Comparison of ENCODE assay signal across 2 cellular contexts in the genomic region with DNA sequence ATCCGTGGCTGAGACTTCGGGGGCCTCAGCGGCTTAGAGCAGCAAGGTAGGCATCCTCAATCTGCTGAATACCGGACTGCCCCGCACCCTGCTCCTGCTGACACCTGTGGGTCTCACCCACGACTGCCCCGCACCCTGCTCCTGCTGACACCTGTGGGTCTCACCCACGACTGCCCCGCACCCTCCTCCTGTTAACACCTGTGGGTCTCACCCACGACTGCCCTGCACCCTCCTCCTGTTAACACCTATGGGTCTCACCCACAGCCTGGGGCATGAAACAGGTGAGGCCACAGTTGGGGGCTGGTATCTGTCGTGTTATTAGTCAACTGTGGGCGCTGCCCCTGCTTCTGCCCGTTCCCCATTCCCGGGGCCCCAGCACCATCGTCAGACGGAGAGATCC.
TF ChIP-seq lines count a peak whose summit lies in the region.

No MANE protein-coding gene starts in this region.

TF ChIP-seq in HepG2, 621 proteins besides CTCF, POLR2A, EP300 and RAD21:
- TF ChIP-seq SMC3 (IDR thresholded peaks at IDR 0.05; ENCODE audit: low read length) (no peak), ZNF501 (CRISPR knock-in tag; IDR thresholded peaks at IDR 0.05) (no peak), TAF1 (CRISPR knock-in tag; IDR thresholded peaks at IDR 0.05) (no peak), NCOA2 (CRISPR knock-in tag; IDR thresholded peaks at IDR 0.05) (no peak), ZNF225 (CRISPR knock-in tag; IDR thresholded peaks at IDR 0.05) (0 out of 2 replicates have a peak, but pooled peaks have one; percentile 26), ZBTB21 (CRISPR knock-in tag; IDR thresholded peaks at IDR 0.05) (no peak)

TF ChIP-seq in SK-N-SH treated with all-trans-retinoic acid at 6 μM for 48 hours, 23 proteins besides CTCF, POLR2A, EP300 and RAD21:
- TF ChIP-seq ESRRG (CRISPR knock-in tag; IDR thresholded peaks at IDR 0.05) (no peak), OSR1 (CRISPR knock-in tag; IDR thresholded peaks at IDR 0.05) (no peak), SNAI2 (CRISPR knock-in tag; IDR thresholded peaks at IDR 0.05) (no peak), ZNF8 (CRISPR knock-in tag; IDR thresholded peaks at IDR 0.05) (no peak), PPARA (CRISPR knock-in tag; IDR thresholded peaks at IDR 0.05; ENCODE audit: borderline replicate concordance) (no peak), ZFP3 (CRISPR knock-in tag; IDR thresholded peaks at IDR 0.05) (no peak), ZC3H10 (CRISPR knock-in tag; IDR thresholded peaks at IDR 0.05) (no peak), ZNF565 (CRISPR knock-in tag; conservative IDR thresholded peaks at IDR 0.05; ENCODE audit: low read depth) (no peak), GLIS3 (CRISPR knock-in tag; IDR thresholded peaks at IDR 0.05) (no peak), RARB (CRISPR knock-in tag; IDR thresholded peaks at IDR 0.05) (no peak), ISL1 (CRISPR knock-in tag; IDR thresholded peaks at IDR 0.05) (no peak), TCF4 (CRISPR knock-in tag; IDR thresholded peaks at IDR 0.05; ENCODE audit: borderline replicate concordance) (no peak), CSDC2 (CRISPR knock-in tag; IDR thresholded peaks at IDR 0.05) (no peak), ZNF70 (CRISPR knock-in tag; IDR thresholded peaks at IDR 0.05) (no peak), ARNTL (CRISPR knock-in tag; IDR thresholded peaks at IDR 0.05; ENCODE audit: borderline replicate concordance, low read depth) (no peak)
- TF ChIP-seq, protein P1, sequence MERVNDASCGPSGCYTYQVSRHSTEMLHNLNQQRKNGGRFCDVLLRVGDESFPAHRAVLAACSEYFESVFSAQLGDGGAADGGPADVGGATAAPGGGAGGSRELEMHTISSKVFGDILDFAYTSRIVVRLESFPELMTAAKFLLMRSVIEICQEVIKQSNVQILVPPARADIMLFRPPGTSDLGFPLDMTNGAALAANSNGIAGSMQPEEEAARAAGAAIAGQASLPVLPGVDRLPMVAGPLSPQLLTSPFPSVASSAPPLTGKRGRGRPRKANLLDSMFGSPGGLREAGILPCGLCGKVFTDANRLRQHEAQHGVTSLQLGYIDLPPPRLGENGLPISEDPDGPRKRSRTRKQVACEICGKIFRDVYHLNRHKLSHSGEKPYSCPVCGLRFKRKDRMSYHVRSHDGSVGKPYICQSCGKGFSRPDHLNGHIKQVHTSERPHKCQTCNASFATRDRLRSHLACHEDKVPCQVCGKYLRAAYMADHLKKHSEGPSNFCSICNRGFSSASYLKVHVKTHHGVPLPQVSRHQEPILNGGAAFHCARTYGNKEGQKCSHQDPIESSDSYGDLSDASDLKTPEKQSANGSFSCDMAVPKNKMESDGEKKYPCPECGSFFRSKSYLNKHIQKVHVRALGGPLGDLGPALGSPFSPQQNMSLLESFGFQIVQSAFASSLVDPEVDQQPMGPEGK (CRISPR knock-in tag; IDR thresholded peaks at IDR 0.05; ENCODE audit: borderline replicate concordance), result no peak
- TF ChIP-seq, protein P2, sequence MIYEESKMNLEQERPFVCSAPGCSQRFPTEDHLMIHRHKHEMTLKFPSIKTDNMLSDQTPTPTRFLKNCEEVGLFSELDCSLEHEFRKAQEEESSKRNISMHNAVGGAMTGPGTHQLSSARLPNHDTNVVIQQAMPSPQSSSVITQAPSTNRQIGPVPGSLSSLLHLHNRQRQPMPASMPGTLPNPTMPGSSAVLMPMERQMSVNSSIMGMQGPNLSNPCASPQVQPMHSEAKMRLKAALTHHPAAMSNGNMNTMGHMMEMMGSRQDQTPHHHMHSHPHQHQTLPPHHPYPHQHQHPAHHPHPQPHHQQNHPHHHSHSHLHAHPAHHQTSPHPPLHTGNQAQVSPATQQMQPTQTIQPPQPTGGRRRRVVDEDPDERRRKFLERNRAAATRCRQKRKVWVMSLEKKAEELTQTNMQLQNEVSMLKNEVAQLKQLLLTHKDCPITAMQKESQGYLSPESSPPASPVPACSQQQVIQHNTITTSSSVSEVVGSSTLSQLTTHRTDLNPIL (CRISPR knock-in tag; IDR thresholded peaks at IDR 0.05; ENCODE audit: low read depth), result no peak
- TF ChIP-seq, protein P3, sequence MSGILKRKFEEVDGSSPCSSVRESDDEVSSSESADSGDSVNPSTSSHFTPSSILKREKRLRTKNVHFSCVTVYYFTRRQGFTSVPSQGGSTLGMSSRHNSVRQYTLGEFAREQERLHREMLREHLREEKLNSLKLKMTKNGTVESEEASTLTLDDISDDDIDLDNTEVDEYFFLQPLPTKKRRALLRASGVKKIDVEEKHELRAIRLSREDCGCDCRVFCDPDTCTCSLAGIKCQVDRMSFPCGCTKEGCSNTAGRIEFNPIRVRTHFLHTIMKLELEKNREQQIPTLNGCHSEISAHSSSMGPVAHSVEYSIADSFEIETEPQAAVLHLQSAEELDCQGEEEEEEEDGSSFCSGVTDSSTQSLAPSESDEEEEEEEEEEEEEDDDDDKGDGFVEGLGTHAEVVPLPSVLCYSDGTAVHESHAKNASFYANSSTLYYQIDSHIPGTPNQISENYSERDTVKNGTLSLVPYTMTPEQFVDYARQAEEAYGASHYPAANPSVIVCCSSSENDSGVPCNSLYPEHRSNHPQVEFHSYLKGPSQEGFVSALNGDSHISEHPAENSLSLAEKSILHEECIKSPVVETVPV (CRISPR knock-in tag; IDR thresholded peaks at IDR 0.05), result no peak
- TF ChIP-seq, protein P4, sequence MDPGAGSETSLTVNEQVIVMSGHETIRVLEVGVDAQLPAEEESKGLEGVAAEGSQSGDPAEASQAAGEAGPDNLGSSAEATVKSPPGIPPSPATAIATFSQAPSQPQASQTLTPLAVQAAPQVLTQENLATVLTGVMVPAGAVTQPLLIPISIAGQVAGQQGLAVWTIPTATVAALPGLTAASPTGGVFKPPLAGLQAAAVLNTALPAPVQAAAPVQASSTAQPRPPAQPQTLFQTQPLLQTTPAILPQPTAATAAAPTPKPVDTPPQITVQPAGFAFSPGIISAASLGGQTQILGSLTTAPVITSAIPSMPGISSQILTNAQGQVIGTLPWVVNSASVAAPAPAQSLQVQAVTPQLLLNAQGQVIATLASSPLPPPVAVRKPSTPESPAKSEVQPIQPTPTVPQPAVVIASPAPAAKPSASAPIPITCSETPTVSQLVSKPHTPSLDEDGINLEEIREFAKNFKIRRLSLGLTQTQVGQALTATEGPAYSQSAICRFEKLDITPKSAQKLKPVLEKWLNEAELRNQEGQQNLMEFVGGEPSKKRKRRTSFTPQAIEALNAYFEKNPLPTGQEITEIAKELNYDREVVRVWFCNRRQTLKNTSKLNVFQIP (CRISPR knock-in tag; IDR thresholded peaks at IDR 0.05; ENCODE audit: borderline replicate concordance, low read depth), result no peak
- TF ChIP-seq, protein P5, sequence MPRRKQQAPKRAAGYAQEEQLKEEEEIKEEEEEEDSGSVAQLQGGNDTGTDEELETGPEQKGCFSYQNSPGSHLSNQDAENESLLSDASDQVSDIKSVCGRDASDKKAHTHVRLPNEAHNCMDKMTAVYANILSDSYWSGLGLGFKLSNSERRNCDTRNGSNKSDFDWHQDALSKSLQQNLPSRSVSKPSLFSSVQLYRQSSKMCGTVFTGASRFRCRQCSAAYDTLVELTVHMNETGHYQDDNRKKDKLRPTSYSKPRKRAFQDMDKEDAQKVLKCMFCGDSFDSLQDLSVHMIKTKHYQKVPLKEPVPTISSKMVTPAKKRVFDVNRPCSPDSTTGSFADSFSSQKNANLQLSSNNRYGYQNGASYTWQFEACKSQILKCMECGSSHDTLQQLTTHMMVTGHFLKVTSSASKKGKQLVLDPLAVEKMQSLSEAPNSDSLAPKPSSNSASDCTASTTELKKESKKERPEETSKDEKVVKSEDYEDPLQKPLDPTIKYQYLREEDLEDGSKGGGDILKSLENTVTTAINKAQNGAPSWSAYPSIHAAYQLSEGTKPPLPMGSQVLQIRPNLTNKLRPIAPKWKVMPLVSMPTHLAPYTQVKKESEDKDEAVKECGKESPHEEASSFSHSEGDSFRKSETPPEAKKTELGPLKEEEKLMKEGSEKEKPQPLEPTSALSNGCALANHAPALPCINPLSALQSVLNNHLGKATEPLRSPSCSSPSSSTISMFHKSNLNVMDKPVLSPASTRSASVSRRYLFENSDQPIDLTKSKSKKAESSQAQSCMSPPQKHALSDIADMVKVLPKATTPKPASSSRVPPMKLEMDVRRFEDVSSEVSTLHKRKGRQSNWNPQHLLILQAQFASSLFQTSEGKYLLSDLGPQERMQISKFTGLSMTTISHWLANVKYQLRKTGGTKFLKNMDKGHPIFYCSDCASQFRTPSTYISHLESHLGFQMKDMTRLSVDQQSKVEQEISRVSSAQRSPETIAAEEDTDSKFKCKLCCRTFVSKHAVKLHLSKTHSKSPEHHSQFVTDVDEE (CRISPR knock-in tag; IDR thresholded peaks at IDR 0.05), result no peak
TF ChIP-seq in SK-N-SH treated with all-trans-retinoic acid at 6 μM for 48 hours: peak in this region for 0.
